ENCODE assay signal across 5 cellular contexts in genomic region chr2:232441922-232442321, GRCh38. TPM values are rescaled to one million over a fixed set of nuclear protein-coding genes. Genes with fewer than 3 reads are reported as not detected.
"Had no signal": no experiment of that assay in that cellular context is flagged by ENCODE, and none has a peak within 500 bp of the region (broad histone marks: within the 10 kb centered on the region; RNA-seq: fewer than 3 reads in every experiment).

No MANE protein-coding gene starts in this region.

RNA-seq across cellular contexts. Expression of gene ALPI, which starts 14.0 kb away (rescaled TPM):
- total RNA-seq: GM23248, H4, HepG2, HFFc6, HT1080 had no signal

RNA-seq across cellular contexts. Expression of gene ALPG, which starts 35.3 kb away (rescaled TPM):
- total RNA-seq: GM23248, H4, HepG2, HFFc6, HT1080 had no signal

RNA-seq across cellular contexts. Expression of gene ECEL1, which starts 45.7 kb away (rescaled TPM):
- total RNA-seq: H4, HepG2, HFFc6, HT1080 had no signal
